9 cellular contexts compared by ENCODE assay signal in the genomic region with DNA sequence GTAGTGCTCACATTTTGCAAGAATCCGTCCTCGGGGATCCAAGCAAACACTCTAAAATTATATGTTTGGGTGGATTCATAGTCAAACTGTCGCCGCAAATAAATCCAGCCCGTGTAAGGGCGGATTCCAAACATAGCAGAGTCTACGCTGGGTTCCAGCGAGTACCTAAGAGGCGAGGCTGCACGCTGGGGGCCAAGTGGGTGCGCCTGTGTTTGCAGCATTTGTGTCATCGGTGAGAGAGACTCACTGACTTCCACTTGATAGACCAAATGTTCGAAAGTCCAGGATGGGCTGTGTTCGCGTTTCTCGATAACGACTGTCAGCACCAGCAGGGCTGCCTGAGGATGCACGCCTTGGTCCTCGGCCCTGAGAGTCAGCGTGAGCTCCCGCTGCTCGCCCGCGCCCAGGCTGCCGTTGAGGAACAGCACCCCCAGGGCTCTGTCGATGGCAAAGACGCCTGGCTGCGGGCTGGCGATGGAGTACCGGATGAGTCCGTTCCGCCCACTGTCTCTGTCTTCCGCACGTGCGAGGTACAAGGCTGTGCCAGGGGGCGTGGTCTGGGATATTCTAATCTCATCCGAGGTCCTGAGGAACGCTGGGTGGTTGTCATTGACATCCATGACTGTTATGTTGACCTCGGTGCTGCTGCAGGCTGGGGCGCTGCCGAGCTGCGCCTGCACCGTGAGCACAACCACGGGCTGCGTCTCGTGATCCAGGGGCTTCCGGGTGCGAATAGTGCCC.
A peak's percentile ranks its signal among the peaks of the same experiment; 100 is the strongest.
DNase-seq lines count a peak whose midpoint lies in the region; ATAC-seq and TF ChIP-seq lines count a peak whose summit lies in the region.
"Had no signal": no experiment of that assay in that cellular context is flagged by ENCODE, and none has a peak within 500 bp of the region (broad histone marks: within the 10 kb centered on the region; RNA-seq: fewer than 3 reads in every experiment).

No MANE protein-coding gene starts in this region.

- H3K27me3 ChIP-seq in gastrocnemius medialis = peaks cover 0 to 11% (median 5%) of the 10 kb centered on the region in 3 donors

- no peak overlapping the region for H3K27ac Mint-ChIP-seq in activated naive CD8-positive, alpha-beta T cell treated with anti-CD3 and anti-CD28 coated beads, Interleukin-2, amount 10 ng/mL, durations not matched to agents 7 days and 5 days

- H3K4me1 ChIP-seq in gastrocnemius medialis = no peaks in the 10 kb centered on the region

- peaks cover 34% of the 10 kb centered on the region for H3K27me3 Mint-ChIP-seq in activated naive CD8-positive, alpha-beta T cell treated with anti-CD3 and anti-CD28 coated beads, Interleukin-2, amount 10 ng/mL, durations not matched to agents 7 days and 5 days

- in situ Hi-C loops in gastrocnemius medialis (cut with MboI; ENCODE audit: low sequenced_read_pairs in 4 of 4) = no loop called here

- TF ChIP-seq CTCF in gastrocnemius medialis (IDR thresholded peaks at IDR 0.05 in 4 of 5, conservative IDR thresholded peaks at IDR 0.05 in 1 of 5) = no peak

- no peak overlapping the region for H3K27ac ChIP-seq in gastrocnemius medialis
- H3K27ac ChIP-seq: SK-N-MC had no signal

- no peaks in the 10 kb centered on the region for H3K9me3 Mint-ChIP-seq in activated naive CD8-positive, alpha-beta T cell treated with anti-CD3 and anti-CD28 coated beads, Interleukin-2, amount 10 ng/mL, durations not matched to agents 7 days and 5 days

- POLR2A ChIA-PET in activated naive CD8-positive, alpha-beta T cell treated with anti-CD3 and anti-CD28 coated beads, Interleukin-2, amount 10 ng/mL, durations not matched to agents 7 days and 5 days (lab: Charles Lee) = no interaction called here

- peak; percentile 92 for ATAC-seq in GM18505 (IDR thresholded peaks at IDR 0.05; ENCODE audit: unreplicated experiment)
- ATAC-seq in HG02970 (IDR thresholded peaks at IDR 0.05; ENCODE audit: low FRiP score, unreplicated experiment) = peak; percentile 82
- ATAC-seq in SK-N-SH treated with all-trans-retinoic acid at 6 μM for 48 hours = peak; percentile 58
- ATAC-seq in activated naive CD8-positive, alpha-beta T cell treated with anti-CD3 and anti-CD28 coated beads, Interleukin-2, amount 10 ng/mL, durations not matched to agents 7 days and 5 days (ENCODE audit: low read depth) = peak; percentile 86
- ATAC-seq in gastrocnemius medialis = no peak

- peak overlapping the region; percentile 64 for H3K4me3 Mint-ChIP-seq in activated naive CD8-positive, alpha-beta T cell treated with anti-CD3 and anti-CD28 coated beads, Interleukin-2, amount 10 ng/mL, durations not matched to agents 7 days and 5 days

- no peaks in the 10 kb centered on the region for H3K36me3 Mint-ChIP-seq in activated naive CD8-positive, alpha-beta T cell treated with anti-CD3 and anti-CD28 coated beads, Interleukin-2, amount 10 ng/mL, durations not matched to agents 7 days and 5 days

- peak; percentile 59 for DNase-seq in activated naive CD8-positive, alpha-beta T cell treated with anti-CD3 and anti-CD28 coated beads, Interleukin-2, amount 10 ng/mL, durations not matched to agents 7 days and 5 days
- peak; percentile 25 for DNase-seq in inferior parietal cortex (ENCODE audit: extremely low spot score)
- peak; percentile 64 for DNase-seq in stimulated activated CD4-positive, alpha-beta T cell treated with anti-CD3 and anti-CD28 coated beads, Interleukin-4, amount 100 ng/mL, for 24 hours
- no peak for DNase-seq in gastrocnemius medialis
- DNase-seq in LoVo (ENCODE audit: low spot score) = no peak

- H3K9me3 ChIP-seq in gastrocnemius medialis = no peaks in the 10 kb centered on the region

- no peaks in the 10 kb centered on the region for H3K36me3 ChIP-seq in gastrocnemius medialis

- intact Hi-C loops in gastrocnemius medialis (cut with DNase I; ENCODE audit: low total_unique reads) = no loop called here

- TF ChIP-seq POLR2A in GM18505 (IDR thresholded peaks at IDR 0.05; ENCODE audit: borderline replicate concordance, extremely low read depth, insufficient read depth, insufficient read length) (no peak), gastrocnemius medialis (IDR thresholded peaks at IDR 0.05) (no peak)

- H3K4me3 ChIP-seq in gastrocnemius medialis = peak overlapping the region in 2 of 4 donors; percentile 13 to 14
- H3K4me3 ChIP-seq: SK-N-MC had no signal

- H3K4me1 Mint-ChIP-seq in activated naive CD8-positive, alpha-beta T cell treated with anti-CD3 and anti-CD28 coated beads, Interleukin-2, amount 10 ng/mL, durations not matched to agents 7 days and 5 days = peaks cover 11% of the 10 kb centered on the region

TF ChIP-seq in SK-N-SH treated with all-trans-retinoic acid at 6 μM for 48 hours, 23 proteins besides CTCF, POLR2A, EP300 and RAD21:
- TF ChIP-seq, protein P1, sequence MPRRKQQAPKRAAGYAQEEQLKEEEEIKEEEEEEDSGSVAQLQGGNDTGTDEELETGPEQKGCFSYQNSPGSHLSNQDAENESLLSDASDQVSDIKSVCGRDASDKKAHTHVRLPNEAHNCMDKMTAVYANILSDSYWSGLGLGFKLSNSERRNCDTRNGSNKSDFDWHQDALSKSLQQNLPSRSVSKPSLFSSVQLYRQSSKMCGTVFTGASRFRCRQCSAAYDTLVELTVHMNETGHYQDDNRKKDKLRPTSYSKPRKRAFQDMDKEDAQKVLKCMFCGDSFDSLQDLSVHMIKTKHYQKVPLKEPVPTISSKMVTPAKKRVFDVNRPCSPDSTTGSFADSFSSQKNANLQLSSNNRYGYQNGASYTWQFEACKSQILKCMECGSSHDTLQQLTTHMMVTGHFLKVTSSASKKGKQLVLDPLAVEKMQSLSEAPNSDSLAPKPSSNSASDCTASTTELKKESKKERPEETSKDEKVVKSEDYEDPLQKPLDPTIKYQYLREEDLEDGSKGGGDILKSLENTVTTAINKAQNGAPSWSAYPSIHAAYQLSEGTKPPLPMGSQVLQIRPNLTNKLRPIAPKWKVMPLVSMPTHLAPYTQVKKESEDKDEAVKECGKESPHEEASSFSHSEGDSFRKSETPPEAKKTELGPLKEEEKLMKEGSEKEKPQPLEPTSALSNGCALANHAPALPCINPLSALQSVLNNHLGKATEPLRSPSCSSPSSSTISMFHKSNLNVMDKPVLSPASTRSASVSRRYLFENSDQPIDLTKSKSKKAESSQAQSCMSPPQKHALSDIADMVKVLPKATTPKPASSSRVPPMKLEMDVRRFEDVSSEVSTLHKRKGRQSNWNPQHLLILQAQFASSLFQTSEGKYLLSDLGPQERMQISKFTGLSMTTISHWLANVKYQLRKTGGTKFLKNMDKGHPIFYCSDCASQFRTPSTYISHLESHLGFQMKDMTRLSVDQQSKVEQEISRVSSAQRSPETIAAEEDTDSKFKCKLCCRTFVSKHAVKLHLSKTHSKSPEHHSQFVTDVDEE (CRISPR knock-in tag; IDR thresholded peaks at IDR 0.05) = no peak
- TF ChIP-seq ARNTL (CRISPR knock-in tag; IDR thresholded peaks at IDR 0.05; ENCODE audit: borderline replicate concordance, low read depth) (no peak), ZFP3 (CRISPR knock-in tag; IDR thresholded peaks at IDR 0.05) (no peak), BACH2 (CRISPR knock-in tag; IDR thresholded peaks at IDR 0.05; ENCODE audit: borderline replicate concordance) (no peak), ESRRG (CRISPR knock-in tag; IDR thresholded peaks at IDR 0.05) (no peak), PPARA (CRISPR knock-in tag; IDR thresholded peaks at IDR 0.05; ENCODE audit: borderline replicate concordance) (no peak), CSDC2 (CRISPR knock-in tag; IDR thresholded peaks at IDR 0.05) (no peak), ZNF8 (CRISPR knock-in tag; IDR thresholded peaks at IDR 0.05) (no peak), PATZ1 (CRISPR knock-in tag; IDR thresholded peaks at IDR 0.05; ENCODE audit: borderline replicate concordance) (no peak)

Comparison
In these comparisons a context has a peak if more than half of its experiments do, and no peak if none do; other contexts are left out.
1. ATAC-seq: peak in GM18505 (single experiment), HG02970 (single experiment), SK-N-SH treated with all-trans-retinoic acid at 6 μM for 48 hours (single experiment) and activated naive CD8-positive, alpha-beta T cell treated with anti-CD3 and anti-CD28 coated beads, Interleukin-2, amount 10 ng/mL, durations not matched to agents 7 days and 5 days (single experiment); none in gastrocnemius medialis (0 of 2).
2. DNase-seq: peak in activated naive CD8-positive, alpha-beta T cell treated with anti-CD3 and anti-CD28 coated beads, Interleukin-2, amount 10 ng/mL, durations not matched to agents 7 days and 5 days (single experiment), inferior parietal cortex (single experiment) and stimulated activated CD4-positive, alpha-beta T cell treated with anti-CD3 and anti-CD28 coated beads, Interleukin-4, amount 100 ng/mL, for 24 hours (single experiment); none in gastrocnemius medialis (0 of 2) and LoVo (single experiment).